Comparison of ENCODE assay signal across 16 cellular contexts in the genomic region with DNA sequence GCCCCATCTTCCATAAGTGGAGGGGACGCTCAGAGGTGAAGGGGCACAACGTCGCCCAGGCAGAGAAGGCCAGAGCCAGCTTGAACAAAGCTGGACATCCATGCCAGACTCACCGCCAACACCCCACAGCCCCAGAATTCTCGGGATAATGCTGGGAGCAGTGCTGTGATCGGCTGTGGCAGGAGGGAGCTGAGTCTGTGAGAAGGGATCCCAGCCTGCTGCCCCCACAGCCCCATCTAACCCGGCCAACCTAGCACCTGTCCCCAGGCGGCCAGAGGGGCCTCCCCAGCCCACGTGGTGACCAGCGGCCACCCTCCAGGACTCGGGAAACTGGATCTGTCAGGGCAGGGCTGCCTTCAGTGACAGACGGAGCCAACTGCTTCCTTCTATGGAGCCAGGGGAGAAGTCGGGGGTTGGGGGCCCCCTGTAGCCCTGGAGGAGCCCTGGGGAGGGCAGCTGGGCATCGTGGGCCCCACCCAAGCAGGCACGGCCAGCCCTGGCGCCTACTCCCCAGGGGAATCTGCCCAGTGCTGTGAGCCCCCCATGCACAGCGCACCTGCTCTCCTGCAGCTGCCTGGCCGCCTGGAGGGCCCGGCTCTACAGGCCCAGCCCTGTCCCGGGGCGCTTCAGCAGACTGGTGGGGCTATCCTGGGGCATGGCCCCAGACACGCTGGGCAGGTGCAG. TPM values are rescaled to one million over a fixed set of nuclear protein-coding genes. Genes with fewer than 3 reads are reported as not detected.
DNase-seq lines count a peak whose midpoint lies in the region; ATAC-seq lines count a peak whose summit lies in the region.
"Had no signal": no experiment of that assay in that cellular context is flagged by ENCODE, and none has a peak within 500 bp of the region (broad histone marks: within the 10 kb centered on the region; RNA-seq: fewer than 3 reads in every experiment).

No MANE protein-coding gene starts in this region.

- H3K4me2 ChIP-seq in mesenchymal stem cell (ENCODE audit: low read length, poor library complexity, severe bottlenecking): no peak overlapping the region

- peak; percentile 32 for DNase-seq in COLO668 (lab: John Stamatoyannopoulos, UW; ENCODE audit: unreplicated experiment)
- DNase-seq in LHCN-M2 (ENCODE audit: low read depth): peak; percentile 69
- peak; percentile 17 for DNase-seq in iPS-NIHi11 (ENCODE audit: low spot score)
- peak; percentile 25 for DNase-seq in retina
- no peak for DNase-seq in SW 1271 (lab: John Stamatoyannopoulos, UW)
- DNase-seq in mesenchymal stem cell: no peak
- DNase-seq: NCI-H1694, NCI-H524, OCI-M1, substantia nigra had no signal

- no peak overlapping the region for H2AFZ ChIP-seq in mesenchymal stem cell (ENCODE audit: low read depth, low read length)

- no peak overlapping the region for H2BK15ac ChIP-seq in mesenchymal stem cell (ENCODE audit: low read depth, poor library complexity, severe bottlenecking)

- H3K9ac ChIP-seq in mesenchymal stem cell (ENCODE audit: low read length): no peak overlapping the region

- no peak overlapping the region for H2BK120ac ChIP-seq in mesenchymal stem cell (ENCODE audit: low read depth, low read length)

- H3K27me3 ChIP-seq in mesenchymal stem cell (ENCODE audit: control insufficient read depth in 1 of 2, insufficient read depth in 1 of 2, low read length in 2 of 2): no peaks in the 10 kb centered on the region
- H3K27me3 ChIP-seq: ovary had no signal

- no peak overlapping the region for H2BK5ac ChIP-seq in mesenchymal stem cell (ENCODE audit: low read depth, low read length, poor library complexity, severe bottlenecking)

- H3K36me3 ChIP-seq in mesenchymal stem cell (ENCODE audit: control insufficient read depth in 1 of 2, insufficient read depth in 2 of 2, low read depth in 1 of 2, low read length in 2 of 2): peaks cover 0 to 52% of the 10 kb centered on the region in 2 experiments
- H3K36me3 ChIP-seq: ovary had no signal

- H3K9me3 ChIP-seq in mesenchymal stem cell (ENCODE audit: control insufficient read depth, low read length): no peaks in the 10 kb centered on the region
- H3K9me3 ChIP-seq: mucosa of descending colon, ovary had no signal

- H3K23ac ChIP-seq in mesenchymal stem cell (ENCODE audit: low read length in 2 of 2): no peak overlapping the region

- H4K8ac ChIP-seq in mesenchymal stem cell (ENCODE audit: low read length): no peak overlapping the region

- H2AK5ac ChIP-seq in mesenchymal stem cell (ENCODE audit: low read length, severe bottlenecking): no peak overlapping the region

- H3K4ac ChIP-seq in mesenchymal stem cell (ENCODE audit: low read depth in 1 of 2, low read length in 2 of 2): no peak overlapping the region

- H3K79me1 ChIP-seq in mesenchymal stem cell (replicated peaks; ENCODE audit: low read length, poor library complexity, severe bottlenecking): peaks cover 30% of the 10 kb centered on the region

- 94% methylated on average over 22 of the region's 22 CpGs for WGBS in mesenchymal stem cell

- no peak overlapping the region for H4K91ac ChIP-seq in mesenchymal stem cell (ENCODE audit: low read length)

- no peak overlapping the region for H3K4me3 ChIP-seq in mesenchymal stem cell (ENCODE audit: insufficient read depth in 1 of 2, low read depth in 1 of 2, low read length in 2 of 2)
- H3K4me3 ChIP-seq: mucosa of descending colon, ovary, SK-N-MC had no signal

- no peak overlapping the region for H2BK12ac ChIP-seq in mesenchymal stem cell (ENCODE audit: low read length in 2 of 2)

- no peak for ATAC-seq in HG03565 (IDR thresholded peaks at IDR 0.05; ENCODE audit: unreplicated experiment)
- ATAC-seq: activated T-helper 17 cell treated with anti-CD3 and anti-CD28 coated beads, Interleukin-2, amount 50 U/mL, for 72 hours; mucosa of descending colon had no signal

- no peak overlapping the region for H3K27ac ChIP-seq in mesenchymal stem cell (ENCODE audit: low read length, poor library complexity, severe bottlenecking)
- H3K27ac ChIP-seq: epithelial cell of prostate, ovary, SK-N-MC had no signal

- no peak overlapping the region for H3K18ac ChIP-seq in mesenchymal stem cell (ENCODE audit: low read depth in 1 of 2, low read length in 2 of 2)

- no peak overlapping the region for H3K14ac ChIP-seq in mesenchymal stem cell (ENCODE audit: low read length in 2 of 2)

- peaks cover 63% of the 10 kb centered on the region for H3K4me1 ChIP-seq in mesenchymal stem cell (ENCODE audit: control insufficient read depth, insufficient read depth, low read depth, low read length)

RNA-seq across cellular contexts. Expression of a gene that starts 6.0 kb away (rescaled TPM):
- 5.3 and 6.3 TPM in 2 replicates for total RNA-seq in LHCN-M2 (2014; rRNA removed)
- 10.2 TPM for polyA plus RNA-seq in LHCN-M2 (2012)
- polyA plus RNA-seq in mesenchymal stem cell (2013, experiment 1 of 2): 15.9 TPM
- polyA plus RNA-seq in mesenchymal stem cell (2013, experiment 2 of 2): 15.0 TPM

RNA-seq across cellular contexts. Expression of a gene that starts 36.5 kb away (rescaled TPM):
- 17.7 and 21.5 TPM in 2 replicates for total RNA-seq in LHCN-M2 (2014; rRNA removed)
- polyA plus RNA-seq in LHCN-M2 (2012): 15.8 TPM
- 23.6 TPM for polyA plus RNA-seq in mesenchymal stem cell (2013, experiment 1 of 2)
- polyA plus RNA-seq in mesenchymal stem cell (2013, experiment 2 of 2): 26.5 TPM

Comparison
In these comparisons a context has a peak if more than half of its experiments do, and no peak if none do; other contexts are left out.
1. DNase-seq: peak in COLO668 (single experiment), LHCN-M2 (single experiment), iPS-NIHi11 (single experiment) and retina (single experiment); none in SW 1271 (0 of 2) and mesenchymal stem cell (single experiment).